ENCODE assay signal across 30 cellular contexts in genomic region chr16:67869653-67870052, GRCh38. TPM values are rescaled to one million over a fixed set of nuclear protein-coding genes. Genes with fewer than 3 reads are reported as not detected.
"Had no signal": no experiment of that assay in that cellular context is flagged by ENCODE, and none has a peak within 500 bp of the region (broad histone marks: within the 10 kb centered on the region; RNA-seq: fewer than 3 reads in every experiment).

No MANE protein-coding gene starts in this region.

- H3K4me2 ChIP-seq: neural progenitor cell, smooth muscle cell had no signal

- FAIRE-seq: bronchial epithelial cell, keratinocyte had no signal

- ATAC-seq: heart right ventricle; left colon; lower lobe of right lung; naive thymus-derived CD8-positive, alpha-beta T cell; stimulated activated memory B cell treated with anti-CD40 and anti-IgM and Interleukin-4, amounts not matched to agents 10 μg/mL and 1 μg/mL and 100 μg/mL, for 72 hours had no signal

- H2AFZ ChIP-seq: neural progenitor cell had no signal

- H3K9ac ChIP-seq: neural progenitor cell had no signal

- H3K4me3 ChIP-seq: heart right ventricle, lower lobe of right lung, neural progenitor cell, sigmoid colon, smooth muscle cell, stomach, transverse colon, vagina had no signal

- H3K27ac Mint-ChIP-seq: activated naive CD4-positive, alpha-beta T cell treated with anti-CD3 and anti-CD28 coated beads, Interleukin-2, amount 50 U/mL, for 24 hours; endodermal cell; stimulated activated memory B cell treated with anti-CD40 and anti-IgM and Interleukin-4, amounts not matched to agents 10 μg/mL and 1 μg/mL and 100 μg/mL, for 72 hours had no signal

- H3K27me3 Mint-ChIP-seq: activated CD4-positive, alpha-beta memory T cell treated with anti-CD3 and anti-CD28 coated beads, Interleukin-2, amount 10 ng/mL, durations not matched to agents 7 days and 5 days; activated naive CD4-positive, alpha-beta T cell treated with anti-CD3 and anti-CD28 coated beads, Interleukin-2, amount 50 U/mL, for 24 hours; naive thymus-derived CD8-positive, alpha-beta T cell; stimulated activated memory B cell treated with anti-CD40 and anti-IgM and Interleukin-4, amounts not matched to agents 10 μg/mL and 1 μg/mL and 100 μg/mL, for 72 hours had no signal

- DNase-seq: activated CD4-positive, alpha-beta memory T cell treated with anti-CD3 and anti-CD28 coated beads, Interleukin-2, amount 10 ng/mL, durations not matched to agents 7 days and 5 days; activated CD4-positive, alpha-beta T cell treated with anti-CD3 and anti-CD28 coated beads for 48 hours; activated CD4-positive, CD25-positive, alpha-beta regulatory T cell; activated effector memory CD4-positive, alpha-beta T cell treated with Interleukin-2 at 50 U/mL for 16 hours; activated T-cell treated with anti-CD3 and anti-CD28 coated beads, Interleukin-2, amount 50 U/mL, for 1 hour; aorta; cortex of kidney; endodermal cell; heart right ventricle; left colon; lower lobe of right lung; naive thymus-derived CD8-positive, alpha-beta T cell; sigmoid colon; stimulated activated CD4-positive, alpha-beta T cell treated with anti-CD3 and anti-CD28 coated beads, Interleukin-15, amount 100 ng/mL, for 24 hours; stomach; T1000; transverse colon had no signal

- H3K27me3 ChIP-seq: heart right ventricle, neural progenitor cell, sigmoid colon, stomach, transverse colon, vagina had no signal

- H3K9me3 Mint-ChIP-seq: activated CD4-positive, alpha-beta memory T cell treated with anti-CD3 and anti-CD28 coated beads, Interleukin-2, amount 10 ng/mL, durations not matched to agents 7 days and 5 days; activated naive CD4-positive, alpha-beta T cell treated with anti-CD3 and anti-CD28 coated beads, Interleukin-2, amount 50 U/mL, for 24 hours; endodermal cell; mesothelial cell of epicardium; naive thymus-derived CD8-positive, alpha-beta T cell; neural progenitor cell; stimulated activated memory B cell treated with anti-CD40 and anti-IgM and Interleukin-4, amounts not matched to agents 10 μg/mL and 1 μg/mL and 100 μg/mL, for 72 hours; T-helper 1 cell treated with Interleukin-12 subunit alpha and Interleukin-12 subunit beta and Interleukin-4 antibody, amounts not matched to agents 30 μg/mL and 1 μg/mL, for 36 hours had no signal

- H3K9me3 ChIP-seq: heart right ventricle, lower lobe of right lung, sigmoid colon, stomach, transverse colon, vagina had no signal

- H3K4me3 Mint-ChIP-seq: activated CD4-positive, alpha-beta memory T cell treated with anti-CD3 and anti-CD28 coated beads, Interleukin-2, amount 10 ng/mL, durations not matched to agents 7 days and 5 days; activated naive CD4-positive, alpha-beta T cell treated with anti-CD3 and anti-CD28 coated beads, Interleukin-2, amount 50 U/mL, for 24 hours; endodermal cell; mesothelial cell of epicardium; naive thymus-derived CD8-positive, alpha-beta T cell; neural progenitor cell; stimulated activated memory B cell treated with anti-CD40 and anti-IgM and Interleukin-4, amounts not matched to agents 10 μg/mL and 1 μg/mL and 100 μg/mL, for 72 hours; T-helper 1 cell treated with Interleukin-12 subunit alpha and Interleukin-12 subunit beta and Interleukin-4 antibody, amounts not matched to agents 30 μg/mL and 1 μg/mL, for 36 hours had no signal

- H3K27ac ChIP-seq: heart right ventricle, lower lobe of right lung, neural progenitor cell, sigmoid colon, stomach, transverse colon, vagina had no signal

- H3K36me3 Mint-ChIP-seq: activated naive CD4-positive, alpha-beta T cell treated with anti-CD3 and anti-CD28 coated beads, Interleukin-2, amount 50 U/mL, for 24 hours had no signal

- H3K36me3 ChIP-seq: neural progenitor cell had no signal

RNA-seq across cellular contexts. Expression of gene NRN1L, which starts 15.0 kb away (rescaled TPM):
- total RNA-seq: bronchial epithelial cell, fibroblast of villous mesenchyme, mesothelial cell of epicardium, posterior vena cava, renal cortical epithelial cell, sigmoid colon, smooth muscle cell, stomach, temporal lobe, vagina had no signal
